In the genomic region with DNA sequence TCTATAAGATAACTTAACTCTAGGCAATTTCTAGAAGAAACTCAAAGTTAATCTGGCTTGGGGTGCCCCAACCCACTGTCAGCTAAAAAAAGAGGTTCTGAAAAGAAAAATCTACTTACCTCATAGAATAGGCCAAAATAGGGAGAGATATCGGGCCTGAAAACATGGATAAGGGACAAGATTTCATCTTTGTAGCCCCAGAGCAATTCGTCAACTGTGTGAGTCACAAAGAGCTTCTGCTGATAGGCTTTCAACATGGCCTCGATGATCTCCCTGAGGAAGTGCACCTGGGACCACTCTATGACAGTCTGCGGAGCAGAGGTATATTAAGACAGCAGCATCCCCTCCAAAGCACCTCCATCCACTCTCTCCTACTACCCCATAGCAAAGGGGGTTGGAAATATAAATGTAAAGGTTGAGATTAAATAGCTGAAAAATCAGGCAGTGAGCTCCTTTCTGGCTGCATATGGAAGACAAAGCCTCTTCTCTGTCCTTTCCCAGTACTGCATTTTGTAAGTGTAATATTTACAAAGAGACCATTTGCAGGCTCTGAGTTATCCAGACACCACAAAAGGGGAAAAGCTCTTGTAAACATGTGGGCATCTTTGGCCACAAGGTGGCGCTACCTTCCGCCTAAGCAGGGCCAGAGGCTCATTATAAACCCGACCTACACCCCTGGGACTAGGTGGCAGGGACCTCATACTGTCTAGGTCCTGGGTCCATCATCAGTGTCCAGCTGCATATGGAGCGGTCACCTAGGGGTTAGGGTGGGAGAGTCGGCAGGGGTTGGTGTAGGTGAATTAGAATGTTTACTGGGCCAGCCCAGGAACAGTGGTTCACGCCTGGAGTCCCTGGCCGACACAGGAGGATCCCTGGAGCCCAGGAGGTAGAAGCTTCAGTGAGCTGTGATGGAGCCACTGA, we compare ENCODE assay signal across 8 cellular contexts. TPM values are rescaled to one million over a fixed set of nuclear protein-coding genes. Genes with fewer than 3 reads are reported as not detected.
A peak's percentile ranks its signal among the peaks of the same experiment; 100 is the strongest.
DNase-seq lines count a peak whose midpoint lies in the region; ATAC-seq and TF ChIP-seq lines count a peak whose summit lies in the region.

No MANE protein-coding gene starts in this region.

- DNase-seq in AG09319 (ENCODE audit: extremely low read depth, low read depth) = peak; percentile 58
- DNase-seq in NCI-H446 (lab: John Stamatoyannopoulos, UW) = peak; percentile 75 to 84
- DNase-seq in cerebellar cortex (ENCODE audit: low spot score) = peak; percentile 74
- peak; percentile 80 to 96 for DNase-seq in left colon
- DNase-seq in stimulated activated CD4-positive, alpha-beta T cell treated with anti-CD3 and anti-CD28 coated beads, Interleukin-4, amount 100 ng/mL, for 1 hour = peak; percentile 83

- intact Hi-C loops in left colon (cut with DNase I, micrococcal nuclease) = loop anchor here in 1 of 2 donors (5.0 to 10.0 kb wide), 2 partner anchors 73 to 325 kb away; a partner anchor contains a TSS

- peak; percentile 91 for TF ChIP-seq CTCF in AG09319 (IDR thresholded peaks at IDR 0.05; ENCODE audit: low read depth, low read length)

- ATAC-seq in GM18873 (IDR thresholded peaks at IDR 0.05; ENCODE audit: low FRiP score, unreplicated experiment) (peak; percentile 72), HG03280 (IDR thresholded peaks at IDR 0.05; ENCODE audit: unreplicated experiment) (peak; percentile 89), left colon (peak; percentile 95)
- ATAC-seq in activated CD4-positive, CD25-positive, alpha-beta regulatory T cell treated with anti-CD3 and anti-CD28 coated beads, Interleukin-2, amount 50 U/mL, for 24 hours = peak; percentile 80 to 84

RNA-seq across cellular contexts. Expression of a gene that starts 31.5 kb away (rescaled TPM):
- 10 to 100 TPM; 27.1 to 36.7 TPM for total RNA-seq in left colon

RNA-seq across cellular contexts. Expression of a gene that starts 34.0 kb away (rescaled TPM):
- total RNA-seq in left colon = 100 to 1,000 TPM; 176 to 179 TPM

Comparison
In these comparisons a context has a peak if more than half of its experiments do, and no peak if none do; other contexts are left out.
1. Peak in every context shown above with its lines: DNase-seq and ATAC-seq.